In the genomic region with DNA sequence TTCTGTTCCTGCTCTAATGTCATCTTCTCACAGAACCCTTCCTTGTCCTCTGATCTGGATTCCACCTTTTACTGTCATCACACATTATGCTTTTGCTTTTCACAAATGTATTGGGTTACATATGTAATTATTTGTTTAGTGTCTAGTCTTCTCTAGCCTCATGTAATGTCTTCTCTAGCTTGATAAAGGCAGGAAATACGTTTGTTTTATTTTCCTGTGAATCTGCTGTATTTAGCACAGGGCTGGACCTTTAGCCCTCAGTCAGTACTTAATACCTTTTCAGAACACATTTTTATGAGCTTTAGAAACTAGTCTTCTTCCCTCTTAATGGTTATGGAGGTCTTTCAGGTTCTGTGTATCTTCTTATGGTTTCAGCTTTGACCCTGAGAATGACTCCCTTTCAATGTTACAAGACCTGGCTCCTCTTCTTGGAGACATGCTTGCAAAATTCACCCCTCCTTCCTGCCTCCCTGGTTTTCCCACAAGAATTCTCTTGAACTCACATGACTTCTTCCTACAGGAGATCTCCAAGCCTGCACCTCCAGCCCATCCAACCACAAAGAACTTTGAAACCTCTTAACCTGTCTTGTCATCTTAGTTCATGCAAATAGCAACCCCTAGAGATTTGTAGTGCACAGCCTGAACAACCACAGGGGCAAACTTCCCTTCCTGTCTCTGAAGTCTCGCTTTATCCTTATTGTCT, we compare ENCODE assay signal across 13 cellular contexts.
DNase-seq lines count a peak whose midpoint lies in the region; ATAC-seq lines count a peak whose summit lies in the region.
"Had no signal": no experiment of that assay in that cellular context is flagged by ENCODE, and none has a peak within 500 bp of the region (broad histone marks: within the 10 kb centered on the region; RNA-seq: fewer than 3 reads in every experiment).

No MANE protein-coding gene starts in this region.

- peak; percentile 3 for DNase-seq in NCI-H345 (lab: John Stamatoyannopoulos, UW)
- no peak for DNase-seq in NCI-H345 treated with DMSO at 0.1 percent for 48 hours (lab: John Stamatoyannopoulos, UW; ENCODE audit: unreplicated experiment)
- peak; percentile 52 for DNase-seq in renal cortical epithelial cell (ENCODE audit: low read depth)
- DNase-seq in posterior vena cava (ENCODE audit: low spot score), result no peak
- no peak for DNase-seq in KG1 (lab: John Stamatoyannopoulos, UW)
- DNase-seq in COR-L47 (lab: John Stamatoyannopoulos, UW), result no peak
- DNase-seq: 8988T; colonic mucosa; stimulated activated CD4-positive, alpha-beta T cell treated with anti-CD3 and anti-CD28 coated beads, Interleukin-4, amount 100 ng/mL, for 1 hour; upper lobe of left lung had no signal

- ATAC-seq in GM21786 (IDR thresholded peaks at IDR 0.05; ENCODE audit: unreplicated experiment) (peak; percentile 79), HG03378 (IDR thresholded peaks at IDR 0.05; ENCODE audit: unreplicated experiment) (peak; percentile 87)
- ATAC-seq: HepG2 had no signal

- intact Hi-C loops in posterior vena cava (cut with DNase I), result no loop called here

Comparison
In these comparisons a context has a peak if more than half of its experiments do, and no peak if none do; other contexts are left out.
1. DNase-seq: peak in NCI-H345 (single experiment) and renal cortical epithelial cell (single experiment); none in NCI-H345 treated with DMSO at 0.1 percent for 48 hours (single experiment), posterior vena cava (single experiment), KG1 (single experiment) and COR-L47 (single experiment).